In genomic region chr7:837001-837400, GRCh38 we compare ENCODE assay signal across 12 cellular contexts. TPM values are rescaled to one million over a fixed set of nuclear protein-coding genes. Genes with fewer than 3 reads are reported as not detected.
DNase-seq lines count a peak whose midpoint lies in the region; ATAC-seq, FAIRE-seq and TF ChIP-seq lines count a peak whose summit lies in the region.
"Had no signal": no experiment of that assay in that cellular context is flagged by ENCODE, and none has a peak within 500 bp of the region (broad histone marks: within the 10 kb centered on the region; RNA-seq: fewer than 3 reads in every experiment).

No MANE protein-coding gene starts in this region.

- H3K4me3 ChIP-seq in Caco-2 (ENCODE audit: low read depth, low read length) (no peak overlapping the region), GM12878 (no peak overlapping the region), heart left ventricle (no peak overlapping the region), rectal smooth muscle tissue (ENCODE audit: low read length) (no peak overlapping the region)
- H3K4me3 ChIP-seq: upper lobe of right lung had no signal

- H3K4me3 Mint-ChIP-seq in Caco-2 (ENCODE audit: unreplicated experiment): no peak overlapping the region

- H3K4me1 Mint-ChIP-seq in Caco-2 (ENCODE audit: low read depth, unreplicated experiment): peaks cover 13% of the 10 kb centered on the region

- 0 out of 2 replicates have a peak, but pooled peaks have one; percentile 20 for TF ChIP-seq POLR2A in GM12878 (IDR thresholded peaks at IDR 0.05; ENCODE audit: low read depth, low read length)
- TF ChIP-seq POLR2A in heart left ventricle (IDR thresholded peaks at IDR 0.05): no peak

- TF ChIP-seq RAD21 in GM12878 (IDR thresholded peaks at IDR 0.05; ENCODE audit: insufficient read depth, low read depth, low read length): no peak

- 95% methylated on average over 19 of the region's 19 CpGs for WGBS in GM12878 (ENCODE audit: insufficient coverage, insufficient replicate concordance, low lambda C conversion rate, missing lambda C conversion rate)
- WGBS in heart left ventricle, 4 donors: 75 to 79% (median 77%) methylated on average over 14 to 19 of the region's 19 CpGs

- no peak overlapping the region for H3K4me2 ChIP-seq in GM12878 (ENCODE audit: control insufficient read depth, insufficient read depth)

- no peak for DNase-seq in Caco-2
- no peak for DNase-seq in GM12878 (ENCODE audit: low read depth, low spot score)
- DNase-seq in heart left ventricle: peak in 2 of 5 donors; percentile 52 to 68
- DNase-seq in occipital lobe (lab: John Stamatoyannopoulos, UW): no peak
- no peak for DNase-seq in NOMO-1 treated with dmso at 0.1 percent for 144 hours (lab: John Stamatoyannopoulos, UW; ENCODE audit: unreplicated experiment)
- DNase-seq: NCI-H1092, NCI-H2227 treated with DMSO at 0.1 percent for 48 hours, T-helper 1 cell, upper lobe of right lung had no signal

- H4K20me1 ChIP-seq in GM12878 (ENCODE audit: control insufficient read depth, insufficient read depth): no peaks in the 10 kb centered on the region; the same call in 1 of the 2 replicates

- H3K27ac ChIP-seq in GM12878 (ENCODE audit: control insufficient read depth, insufficient read depth): no peak overlapping the region
- H3K27ac ChIP-seq in heart left ventricle: peak overlapping the region in 11 of 12 donors; percentile 52 to 97 (median 82)
- peak overlapping the region; percentile 78 for H3K27ac ChIP-seq in rectal smooth muscle tissue (ENCODE audit: low read depth, low read length)

- H3K36me3 ChIP-seq in Caco-2 (ENCODE audit: control insufficient read depth, insufficient read depth, low read length) (peaks cover 5% of the 10 kb centered on the region; the same call in 1 of the 2 replicates), GM12878 (ENCODE audit: control insufficient read depth in 2 of 2, insufficient read depth in 2 of 2, low read length in 1 of 2) (peaks cover 4 to 18% of the 10 kb centered on the region in 2 experiments; a peak in 3 of 4 replicates), heart left ventricle (peaks cover 0 to 60% (median 32%) of the 10 kb centered on the region in 9 donors), rectal smooth muscle tissue (ENCODE audit: control insufficient read depth, insufficient read depth, low read length) (peaks cover 8% of the 10 kb centered on the region)

- H3K79me2 ChIP-seq in GM12878 (ENCODE audit: control insufficient read depth, insufficient read depth, low read length): peaks cover 28% of the 10 kb centered on the region

- H3K9me3 ChIP-seq in Caco-2 (no peaks in the 10 kb centered on the region), GM12878 (replicated peaks; ENCODE audit: control insufficient read depth, insufficient read depth, low read length) (no peaks in the 10 kb centered on the region), heart left ventricle (no peaks in the 10 kb centered on the region)
- H3K9me3 ChIP-seq: upper lobe of right lung had no signal

- in situ Hi-C loops in GM12878 (cut with MboI): no loop called here

- POLR2A ChIA-PET in Caco-2 (lab: Charles Lee): interaction anchor here (1.5 kb wide), 1 partner anchor 36 kb away, joined by 4 read pairs; no protein-coding TSS in a partner anchor
- POLR2A ChIA-PET in GM12878 (lab: Charles Lee): no interaction called here

- ATAC-seq in GM12878 (no peak), heart left ventricle (peak; percentile 50 to 75 (median 69)), HG02798 (IDR thresholded peaks at IDR 0.05; ENCODE audit: poor library complexity, unreplicated experiment) (no peak), HG02970 (IDR thresholded peaks at IDR 0.05; ENCODE audit: low FRiP score, unreplicated experiment) (no peak)
- ATAC-seq: upper lobe of right lung had no signal

- H3K4me1 ChIP-seq in Caco-2: peaks cover 6% of the 10 kb centered on the region
- H3K4me1 ChIP-seq in GM12878 (ENCODE audit: control insufficient read depth, insufficient read depth, low read length): peaks cover 9% of the 10 kb centered on the region
- H3K4me1 ChIP-seq in heart left ventricle: peaks cover 17 to 74% (median 54%) of the 10 kb centered on the region in 12 donors
- H3K4me1 ChIP-seq in rectal smooth muscle tissue (ENCODE audit: control insufficient read depth, insufficient read depth, low read length): peaks cover 40% of the 10 kb centered on the region

- H3K9me3 Mint-ChIP-seq in Caco-2 (ENCODE audit: unreplicated experiment): no peaks in the 10 kb centered on the region

- RAD21 ChIA-PET in GM12878 (lab: Charles Lee; ENCODE audit: unreplicated experiment): no interaction called here

- CTCF ChIA-PET in Caco-2 (lab: Charles Lee): interaction anchor here (0.8 to 1.9 kb wide), 5 partner anchors 10 to 37 kb away, joined by 3 to 58 read pairs (median 8); no protein-coding TSS in a partner anchor
- CTCF ChIA-PET in GM12878 (lab: Yijun Ruan, JAX): interaction anchor here (1.5 kb wide), 1 partner anchor 19 kb away, joined by 6 read pairs; no protein-coding TSS in a partner anchor

- H3K27me3 ChIP-seq in Caco-2 (replicated peaks; ENCODE audit: control insufficient read depth, insufficient read depth, low read length) (no peaks in the 10 kb centered on the region), GM12878 (replicated peaks in 1 of 2; ENCODE audit: control insufficient read depth in 2 of 2, insufficient read depth in 2 of 2, low read length in 1 of 2) (no peaks in the 10 kb centered on the region), heart left ventricle (no peaks in the 10 kb centered on the region), rectal smooth muscle tissue (ENCODE audit: control insufficient read depth, insufficient read depth, low read length) (no peaks in the 10 kb centered on the region)
- H3K27me3 ChIP-seq: upper lobe of right lung had no signal

- no peak overlapping the region for H2AFZ ChIP-seq in GM12878 (ENCODE audit: control insufficient read depth, low read depth, low read length)

- TF ChIP-seq EP300 in GM12878 (IDR thresholded peaks at IDR 0.05; ENCODE audit: borderline replicate concordance in 1 of 2, control insufficient read depth in 1 of 2, low read depth in 2 of 2, low read length in 2 of 2): no peak

- H3K36me3 Mint-ChIP-seq in Caco-2 (ENCODE audit: insufficient read depth, unreplicated experiment): peaks cover 89% of the 10 kb centered on the region

- no peak for TF ChIP-seq CTCF in Caco-2 (IDR thresholded peaks at IDR 0.05; ENCODE audit: insufficient read depth in 1 of 2, low read depth in 1 of 2, low read length in 1 of 2, severe bottlenecking in 1 of 2, unreplicated experiment in 1 of 2)
- no peak for TF ChIP-seq CTCF in GM12878 (IDR thresholded peaks at IDR 0.05 in 2 of 3, conservative IDR thresholded peaks at IDR 0.05 in 1 of 3; ENCODE audit: control insufficient read depth in 2 of 3, extremely low read depth in 1 of 3, insufficient read depth in 1 of 3, low read depth in 3 of 3, low read length in 3 of 3)
- TF ChIP-seq CTCF in heart left ventricle (IDR thresholded peaks at IDR 0.05): no peak

- BruUV-seq in Caco-2 (replicated peaks; lab: Mats Ljungman, UMichigan) (no TSS peak), GM12878 (replicated peaks; lab: Mats Ljungman, UMichigan) (no TSS peak)

- SMC1A ChIA-PET in GM12878 (lab: Charles Lee; ENCODE audit: uncharacterized antibody, unreplicated experiment): interaction anchor here (1.0 kb wide), 1 partner anchor 36 kb away, joined by 5 read pairs; no protein-coding TSS in a partner anchor

- H3K9ac ChIP-seq in GM12878 (ENCODE audit: control insufficient read depth, insufficient read depth, low read length) (no peak overlapping the region), rectal smooth muscle tissue (ENCODE audit: low read length) (no peak overlapping the region)

- intact Hi-C loops in Caco-2 (cut with micrococcal nuclease; ENCODE audit: unreplicated experiment) (loop anchor here (5.0 kb wide), 1 partner anchor 50 kb away; no protein-coding TSS in a partner anchor), GM12878 (cut with micrococcal nuclease; ENCODE audit: unreplicated experiment) (no loop called here), heart left ventricle (cut with DNase I) (loop anchor here in 8 of 10 donors (2.0 to 10.0 kb wide), 4 partner anchors 35 to 52 kb away; no protein-coding TSS in a partner anchor)

- H3K27me3 Mint-ChIP-seq in Caco-2 (ENCODE audit: insufficient read depth, unreplicated experiment): no peaks in the 10 kb centered on the region

- no peak for FAIRE-seq in GM12878 (lab: Jason Lieb, UNC)

- peak overlapping the region; percentile 73 for H3K27ac Mint-ChIP-seq in Caco-2 (ENCODE audit: unreplicated experiment)

RNA-seq across cellular contexts. Expression of gene SUN1, which starts 4.7 kb away (rescaled TPM):
- 141 and 146 TPM in 2 replicates for total RNA-seq in Caco-2 (2022)
- 717 and 806 TPM in 2 replicates for total RNA-seq in GM12878 (2013; cell fraction: nucleolus; rRNA removed)
- total RNA-seq in GM12878 (2014; rRNA removed): 65.2 and 70.7 TPM in 2 replicates
- 33.0 and 33.5 TPM in 2 replicates for total RNA-seq in GM12878 (2014; rRNA removed; fragmentation: Illumina TruSeq; extraction: Trizol)
- total RNA-seq in GM12878 (2021): 69.3 and 75.8 TPM in 2 replicates
- polyA plus RNA-seq in GM12878 (2011; ENCODE audit: low read depth): 38.0 TPM
- 71.4 and 107 TPM in 2 replicates for polyA plus RNA-seq in GM12878 (2011; rRNA removed)
- polyA plus RNA-seq in GM12878 (2011; cell fraction: cytosol; rRNA removed): 116 and 211 TPM in 2 replicates
- 517 and 533 TPM in 2 replicates for polyA plus RNA-seq in GM12878 (2011; cell fraction: nucleus; rRNA removed)
- 77.9 and 87.3 TPM in 2 replicates for polyA plus RNA-seq in GM12878 (2012)
- polyA plus RNA-seq in GM12878 (2014; fragmentation: Illumina TruSeq; extraction: Trizol): 35.2 and 43.4 TPM in 2 replicates
- 10 to 100 TPM; 27.8 to 28.1 TPM for polyA plus RNA-seq in GM12878 (2014; fragmentation: Nextera tagmentation; extraction: Ambion mirVana)
- polyA plus RNA-seq in GM12878 (2014; rRNA removed): 89.9 and 106 TPM in 2 replicates
- polyA plus RNA-seq in GM12878 (2016; fragmentation: Nextera tagmentation; extraction: Ambion mirVana): 10 to 100 TPM; 64.7 to 66.8 TPM
- 73.1 and 122 TPM in 2 replicates for polyA minus RNA-seq in GM12878 (2011; rRNA and poly(A)+ RNA removed)
- polyA minus RNA-seq in GM12878 (2011; cell fraction: cytosol; rRNA and poly(A)+ RNA removed): 18.4 and 29.0 TPM in 2 replicates
- 180 and 264 TPM in 2 replicates for polyA minus RNA-seq in GM12878 (2011; cell fraction: nucleus; rRNA and poly(A)+ RNA removed)
- 100 to 1,000 TPM; 117 to 203 (median 157) TPM for total RNA-seq in heart left ventricle
- polyA plus RNA-seq in heart left ventricle: 100 to 1,000 TPM; 111 to 148 TPM
- total RNA-seq in occipital lobe: 154 TPM

RNA-seq across cellular contexts. Expression of gene GET4, which starts 39.4 kb away (rescaled TPM):
- total RNA-seq in Caco-2 (2022) (124 and 130 TPM in 2 replicates), GM12878 (2014; rRNA removed) (42.9 and 53.6 TPM in 2 replicates), GM12878 (2014; rRNA removed; fragmentation: Illumina TruSeq; extraction: Trizol) (12.0 and 16.1 TPM in 2 replicates), GM12878 (2021) (40.7 and 42.1 TPM in 2 replicates), heart left ventricle (10 to 100 TPM; 14.6 to 27.3 (median 18.6) TPM), occipital lobe (16.2 TPM)
- total RNA-seq in GM12878 (2013; cell fraction: nucleolus; rRNA removed): 17.2 and 17.8 TPM in 2 replicates
- 18.4 TPM for polyA plus RNA-seq in GM12878 (2011; ENCODE audit: low read depth)
- polyA plus RNA-seq in GM12878 (2011; rRNA removed) (17.6 and 25.9 TPM in 2 replicates), GM12878 (2014; fragmentation: Illumina TruSeq; extraction: Trizol) (4.4 and 14.0 TPM in 2 replicates), GM12878 (2014; fragmentation: Nextera tagmentation; extraction: Ambion mirVana) (1 to 10 TPM in 1 of 2 experiments, under 1 TPM in 1; 0.66 to 2.3 TPM), GM12878 (2014; rRNA removed) (69.0 and 76.0 TPM in 2 replicates), GM12878 (2016; fragmentation: Nextera tagmentation; extraction: Ambion mirVana) (10 to 100 TPM; 68.9 to 73.8 TPM), heart left ventricle (10 to 100 TPM; 19.7 to 34.1 TPM)
- 37.7 and 58.5 TPM in 2 replicates for polyA plus RNA-seq in GM12878 (2011; cell fraction: cytosol; rRNA removed)
- 78.1 and 98.0 TPM in 2 replicates for polyA plus RNA-seq in GM12878 (2011; cell fraction: nucleus; rRNA removed)
- polyA plus RNA-seq in GM12878 (2012): 31.9 and 33.0 TPM in 2 replicates
- 4.9 and 14.2 TPM in 2 replicates for polyA minus RNA-seq in GM12878 (2011; rRNA and poly(A)+ RNA removed)
- 4.7 and 9.1 TPM in 2 replicates for polyA minus RNA-seq in GM12878 (2011; cell fraction: cytosol; rRNA and poly(A)+ RNA removed)
- 9.3 and 12.3 TPM in 2 replicates for polyA minus RNA-seq in GM12878 (2011; cell fraction: nucleus; rRNA and poly(A)+ RNA removed)

Comparison
In these comparisons a context has a peak if more than half of its experiments do, and no peak if none do; other contexts are left out.
1. ATAC-seq: peak in heart left ventricle (4 of 4); none in GM12878 (single experiment), HG02798 (single experiment) and HG02970 (single experiment).